Comparison of ENCODE assay signal across 6 cellular contexts in genomic region chr20:57183457-57184009, GRCh38.
"Had no signal": no experiment of that assay in that cellular context is flagged by ENCODE, and none has a peak within 500 bp of the region (broad histone marks: within the 10 kb centered on the region; RNA-seq: fewer than 3 reads in every experiment).

No MANE protein-coding gene starts in this region.

- H3K27ac Mint-ChIP-seq: GM23338 had no signal

- H3K4me3 Mint-ChIP-seq: GM23338 had no signal

- ATAC-seq: GM23338, K562 had no signal

- H2AFZ ChIP-seq: GM23338 had no signal

- FAIRE-seq: K562 had no signal

- H3K4me3 ChIP-seq: GM23338, K562 had no signal

- DNase-seq: H7, HCEC 1CT, IMR-90, KG1 had no signal

- H3K4me2 ChIP-seq: GM23338 had no signal
